In genomic region chr5:145887976-145888574, GRCh38 we compare ENCODE assay signal across 9 cellular contexts. TPM values are rescaled to one million over a fixed set of nuclear protein-coding genes. Genes with fewer than 3 reads are reported as not detected.
DNase-seq lines count a peak whose midpoint lies in the region; ATAC-seq and TF ChIP-seq lines count a peak whose summit lies in the region.
"Had no signal": no experiment of that assay in that cellular context is flagged by ENCODE, and none has a peak within 500 bp of the region (broad histone marks: within the 10 kb centered on the region; RNA-seq: fewer than 3 reads in every experiment).

No MANE protein-coding gene starts in this region.

- peaks cover 6% of the 10 kb centered on the region for H3K9me3 ChIP-seq in suprapubic skin

- no peak for TF ChIP-seq POLR2A in suprapubic skin (IDR thresholded peaks at IDR 0.05)

- DNase-seq in GM03348 (ENCODE audit: low spot score) (peak; percentile 78), HL-60 (ENCODE audit: low read depth in 1 of 2, low spot score in 1 of 2) (peak in 1 of 2 experiments; percentile 10), SW480 (ENCODE audit: low spot score) (peak; percentile 73), left cardiac atrium (no peak), suprapubic skin (ENCODE audit: low spot score in 2 of 2) (no peak)
- DNase-seq in effector CD4-positive, alpha-beta T cell, result no peak

- H3K27ac ChIP-seq in HL-60 (replicated peaks) (no peak overlapping the region), suprapubic skin (no peak overlapping the region)

- TF ChIP-seq CTCF in HL-60 (IDR thresholded peaks at IDR 0.05; ENCODE audit: insufficient read depth, low read length), result peak; percentile 45
- peak; percentile 21 to 69 for TF ChIP-seq CTCF in suprapubic skin (IDR thresholded peaks at IDR 0.05)

- no peak overlapping the region for H3K4me3 ChIP-seq in HL-60 (replicated peaks; ENCODE audit: insufficient read depth, low read length)
- H3K4me3 ChIP-seq in suprapubic skin, result no peak overlapping the region

- no peak for TF ChIP-seq EP300 in suprapubic skin (IDR thresholded peaks at IDR 0.05)

- peak; percentile 82 to 85 for ATAC-seq in left cardiac atrium
- ATAC-seq in GM19452 (IDR thresholded peaks at IDR 0.05; ENCODE audit: unreplicated experiment), result no peak
- ATAC-seq in HG03442 (IDR thresholded peaks at IDR 0.05; ENCODE audit: unreplicated experiment), result no peak

- intact Hi-C loops in left cardiac atrium (cut with DNase I), result no loop called here

- no peaks in the 10 kb centered on the region for H3K4me1 ChIP-seq in suprapubic skin

- 75% methylated on average over 5 of the region's 5 CpGs for WGBS in suprapubic skin

- H3K36me3 ChIP-seq in suprapubic skin, result no peaks in the 10 kb centered on the region

- no peaks in the 10 kb centered on the region for H3K27me3 ChIP-seq in HL-60 (ENCODE audit: insufficient read depth, poor library complexity, severe bottlenecking)
- H3K27me3 ChIP-seq in suprapubic skin, result no peaks in the 10 kb centered on the region

RNA-seq across cellular contexts. Expression of gene GRXCR2, which starts 15.3 kb away (rescaled TPM):
- total RNA-seq in left cardiac atrium (1 to 10 TPM in 1 of 2 donors, under 1 TPM in 1; 0.60 to 1.9 TPM), suprapubic skin (under 1 TPM in 2 of 4 donors, not detected in 2; 0.47 to 0.76 TPM)
- total RNA-seq: T-helper 1 cell treated with Interleukin-12 subunit alpha and Interleukin-12 subunit beta and Interleukin-4 antibody, amounts not matched to agents 30 ng/mL and 1 ng/mL, for 36 hours had no signal

RNA-seq across cellular contexts. Expression of gene SH3RF2, which starts 48.3 kb away (rescaled TPM):
- total RNA-seq in left cardiac atrium, result 100 to 1,000 TPM in 1 of 2 donors, 10 to 100 TPM in 1; 56.2 to 179 TPM
- total RNA-seq in suprapubic skin, result 100 to 1,000 TPM; 129 to 334 (median 160) TPM

RNA-seq across cellular contexts. Expression of gene PRELID2, which starts 52.9 kb away (rescaled TPM):
- total RNA-seq in left cardiac atrium (10 to 100 TPM; 21.1 to 23.1 TPM), suprapubic skin (10 to 100 TPM in 1 of 4 donors, 1 to 10 TPM in 3; 3.0 to 17.9 (median 4.3) TPM)

Comparison
In these comparisons a context has a peak if more than half of its experiments do, and no peak if none do; other contexts are left out.
1. DNase-seq: peak in GM03348 (single experiment) and SW480 (single experiment); none in left cardiac atrium (single experiment), suprapubic skin (0 of 2) and effector CD4-positive, alpha-beta T cell (single experiment).
2. ATAC-seq: peak in left cardiac atrium (2 of 2); none in GM19452 (single experiment) and HG03442 (single experiment).